ENCODE assay signal across 9 cellular contexts in genomic region chr3:195774917-195775316, GRCh38. TPM values are rescaled to one million over a fixed set of nuclear protein-coding genes. Genes with fewer than 3 reads are reported as not detected.
DNase-seq lines count a peak whose midpoint lies in the region; ATAC-seq and TF ChIP-seq lines count a peak whose summit lies in the region.
"Had no signal": no experiment of that assay in that cellular context is flagged by ENCODE, and none has a peak within 500 bp of the region (broad histone marks: within the 10 kb centered on the region; RNA-seq: fewer than 3 reads in every experiment).

No MANE protein-coding gene starts in this region.

- H3K27ac ChIP-seq in GM23248 (no peak overlapping the region), PC-9 (no peak overlapping the region), mesenchymal stem cell (ENCODE audit: low read length, poor library complexity, severe bottlenecking) (no peak overlapping the region)

- H3K36me3 ChIP-seq in GM23248 (ENCODE audit: low read depth) (no peaks in the 10 kb centered on the region), PC-9 (ENCODE audit: low read depth) (no peaks in the 10 kb centered on the region), mesenchymal stem cell (ENCODE audit: control insufficient read depth in 1 of 2, insufficient read depth in 2 of 2, low read depth in 1 of 2, low read length in 2 of 2) (no peaks in the 10 kb centered on the region)

- H3K79me1 ChIP-seq in mesenchymal stem cell (replicated peaks; ENCODE audit: low read length, poor library complexity, severe bottlenecking) = no peaks in the 10 kb centered on the region

- no peak overlapping the region for H2AK5ac ChIP-seq in mesenchymal stem cell (ENCODE audit: low read length, severe bottlenecking)

- H4K20me1 ChIP-seq in GM23248 (ENCODE audit: insufficient read depth) (no peaks in the 10 kb centered on the region), PC-9 (ENCODE audit: insufficient read depth) (no peaks in the 10 kb centered on the region)

- H3K27me3 ChIP-seq in GM23248 (replicated peaks; ENCODE audit: insufficient read depth) = no peaks in the 10 kb centered on the region
- H3K27me3 ChIP-seq in PC-9 (ENCODE audit: insufficient read depth, low read depth) = no peaks in the 10 kb centered on the region
- H3K27me3 ChIP-seq in mesenchymal stem cell (ENCODE audit: control insufficient read depth in 1 of 2, insufficient read depth in 1 of 2, low read length in 2 of 2) = peaks cover 0 to 20% of the 10 kb centered on the region in 2 experiments

- H2AFZ ChIP-seq in GM23248 (no peak overlapping the region), PC-9 (no peak overlapping the region), mesenchymal stem cell (ENCODE audit: low read depth, low read length) (no peak overlapping the region)

- BruUV-seq in PC-9 (replicated peaks; lab: Mats Ljungman, UMichigan) = no TSS peak

- POLR2A ChIA-PET in PC-9 (lab: Charles Lee; ENCODE audit: unreplicated experiment) = no interaction called here

- H3K9me3 ChIP-seq in GM23248 (ENCODE audit: low read depth) (no peaks in the 10 kb centered on the region), PC-9 (ENCODE audit: insufficient read depth, low read depth) (no peaks in the 10 kb centered on the region), mesenchymal stem cell (ENCODE audit: control insufficient read depth, low read length) (no peaks in the 10 kb centered on the region)

- H3K18ac ChIP-seq in mesenchymal stem cell (ENCODE audit: low read depth in 1 of 2, low read length in 2 of 2) = no peak overlapping the region

- no peak overlapping the region for H4K91ac ChIP-seq in mesenchymal stem cell (ENCODE audit: low read length)

- CTCF ChIA-PET in PC-9 (lab: Charles Lee) = interaction anchor here (0.7 kb wide), 1 partner anchor 192 kb away, joined by 7 read pairs; no protein-coding TSS in a partner anchor

- no peak overlapping the region for H3K4me3 ChIP-seq in GM23248
- no peak overlapping the region for H3K4me3 ChIP-seq in PC-9
- H3K4me3 ChIP-seq in fibroblast of pulmonary artery (replicated peaks; ENCODE audit: low read depth, low read length) = no peak overlapping the region
- no peak overlapping the region for H3K4me3 ChIP-seq in mesenchymal stem cell (ENCODE audit: insufficient read depth in 1 of 2, low read depth in 1 of 2, low read length in 2 of 2)

- intact Hi-C loops in PC-9 (cut with micrococcal nuclease; ENCODE audit: unreplicated experiment) (loop anchor here (2.0 kb wide), 1 partner anchor 76 kb away; no protein-coding TSS in a partner anchor), posterior cingulate gyrus (cut with DNase I) (no loop called here)

- no peak overlapping the region for H3K23ac ChIP-seq in mesenchymal stem cell (ENCODE audit: low read length in 2 of 2)

- H3F3A ChIP-seq in GM23248 (ENCODE audit: insufficient read depth) (no peaks in the 10 kb centered on the region), PC-9 (ENCODE audit: insufficient read depth, low read depth) (peaks cover 7% of the 10 kb centered on the region; the same call in 1 of the 2 replicates)

- H3K9me2 ChIP-seq in GM23248 (ENCODE audit: insufficient read depth) = no peaks in the 10 kb centered on the region
- no peaks in the 10 kb centered on the region for H3K9me2 ChIP-seq in PC-9 (ENCODE audit: insufficient read depth)

- TF ChIP-seq CTCF in PC-9 (conservative IDR thresholded peaks at IDR 0.05) = peak; percentile 85
- TF ChIP-seq CTCF in fibroblast of pulmonary artery (IDR thresholded peaks at IDR 0.05; ENCODE audit: low read length, missing control alignments) = peak; percentile 61

- DNase-seq in AG20443 (ENCODE audit: low spot score) (peak; percentile 80), GM23248 (peak; percentile 61), PC-9 (peak; percentile 59 to 75), fibroblast of pulmonary artery (ENCODE audit: low read depth) (peak; percentile 48), posterior cingulate gyrus (peak in 7 of 10 donors; percentile 34 to 89 (median 42)), mesenchymal stem cell (no peak)
- no peak for DNase-seq in activated CD4-positive, CD25-positive, alpha-beta regulatory T cell treated with anti-CD3 and anti-CD28 coated beads, Interleukin-2, amount 50 U/mL, for 72 hours
- DNase-seq: stimulated activated naive B cell treated with anti-CD40 and anti-IgM and Interleukin-4, amounts not matched to agents 10 μg/mL and 1 μg/mL and 100 μg/mL, for 72 hours had no signal

- H2BK12ac ChIP-seq in mesenchymal stem cell (ENCODE audit: low read length in 2 of 2) = no peak overlapping the region

- no peak for ATAC-seq in GM21381 (IDR thresholded peaks at IDR 0.05; ENCODE audit: unreplicated experiment)

- no peak overlapping the region for H3K9ac ChIP-seq in GM23248
- H3K9ac ChIP-seq in mesenchymal stem cell (ENCODE audit: low read length) = no peak overlapping the region

- WGBS in GM23248 (ENCODE audit: low coverage in 1 of 2, low lambda C conversion rate in 2 of 2, missing lambda C conversion rate in 2 of 2), 2 experiments = 40 to 42% methylated on average over 13 of the region's 13 CpGs
- 62% methylated on average over 13 of the region's 13 CpGs for WGBS in mesenchymal stem cell

- no peak overlapping the region for H4K8ac ChIP-seq in mesenchymal stem cell (ENCODE audit: low read length)

- in situ Hi-C loops in GM23248 (cut with MboI) = no loop called here

- no peak overlapping the region for H2BK120ac ChIP-seq in mesenchymal stem cell (ENCODE audit: low read depth, low read length)

- H3K79me2 ChIP-seq in GM23248 (ENCODE audit: insufficient read depth) = no peaks in the 10 kb centered on the region
- no peaks in the 10 kb centered on the region for H3K79me2 ChIP-seq in PC-9 (ENCODE audit: low read depth)

- no peak overlapping the region for H3K14ac ChIP-seq in mesenchymal stem cell (ENCODE audit: low read length in 2 of 2)

- no peak overlapping the region for H3K4ac ChIP-seq in mesenchymal stem cell (ENCODE audit: low read depth in 1 of 2, low read length in 2 of 2)

- H3K4me2 ChIP-seq in GM23248 (ENCODE audit: unreplicated experiment) = no peak overlapping the region
- no peak overlapping the region for H3K4me2 ChIP-seq in PC-9
- H3K4me2 ChIP-seq in mesenchymal stem cell (ENCODE audit: low read length, poor library complexity, severe bottlenecking) = no peak overlapping the region

- H3K4me1 ChIP-seq in GM23248 (ENCODE audit: insufficient read depth) (no peaks in the 10 kb centered on the region), PC-9 (replicated peaks; ENCODE audit: insufficient read depth) (no peaks in the 10 kb centered on the region), mesenchymal stem cell (ENCODE audit: control insufficient read depth, insufficient read depth, low read depth, low read length) (no peaks in the 10 kb centered on the region)

- H2BK15ac ChIP-seq in mesenchymal stem cell (ENCODE audit: low read depth, poor library complexity, severe bottlenecking) = no peak overlapping the region

- no peak overlapping the region for H2BK5ac ChIP-seq in mesenchymal stem cell (ENCODE audit: low read depth, low read length, poor library complexity, severe bottlenecking)

RNA-seq across cellular contexts. Expression of gene MUC4, which starts 36.8 kb away (rescaled TPM):
- not detected in 2 replicates for total RNA-seq in GM23248 (2014; rRNA removed; shearing (Covaris generic))
- not detected in 2 replicates for polyA plus RNA-seq in GM23248 (2016; fragmentation: Nextera tagmentation; extraction: Ambion mirVana)
- total RNA-seq in PC-9 (2021) = 63.7 and 84.4 TPM in 2 replicates
- not detected for polyA plus RNA-seq in mesenchymal stem cell (2013, experiment 1 of 2)
- not detected for polyA plus RNA-seq in mesenchymal stem cell (2013, experiment 2 of 2)

RNA-seq across cellular contexts. Expression of gene MUC20, which starts 54.1 kb away (rescaled TPM):
- total RNA-seq in GM23248 (2014; rRNA removed; shearing (Covaris generic)) = not detected in 2 replicates
- not detected in 2 replicates for polyA plus RNA-seq in GM23248 (2016; fragmentation: Nextera tagmentation; extraction: Ambion mirVana)
- total RNA-seq in PC-9 (2021) = 98.1 and 176 TPM in 2 replicates
- polyA plus RNA-seq in mesenchymal stem cell (2013, experiment 1 of 2) = 0.35 TPM
- 0.30 TPM for polyA plus RNA-seq in mesenchymal stem cell (2013, experiment 2 of 2)

Comparison
In these comparisons a context has a peak if more than half of its experiments do, and no peak if none do; other contexts are left out.
1. DNase-seq: peak in AG20443 (single experiment), GM23248 (single experiment), PC-9 (2 of 2), fibroblast of pulmonary artery (single experiment) and posterior cingulate gyrus (7 of 10); none in activated CD4-positive, CD25-positive, alpha-beta regulatory T cell treated with anti-CD3 and anti-CD28 coated beads, Interleukin-2, amount 50 U/mL, for 72 hours (single experiment) and mesenchymal stem cell (single experiment).
2. RNA of gene MUC4, which starts 36.8 kb away (total RNA-seq): 63.7 to 84.4 TPM in PC-9; not detected in GM23248; every median in the first group is over 10 times any median in the second.
3. RNA of gene MUC20, which starts 54.1 kb away (total RNA-seq): 98.1 to 176 TPM in PC-9; not detected in GM23248; every median in the first group is over 10 times any median in the second.